28 cellular contexts compared by ENCODE assay signal in genomic region chr15:88142141-88142540, GRCh38.
"Had no signal": no experiment of that assay in that cellular context is flagged by ENCODE, and none has a peak within 500 bp of the region (broad histone marks: within the 10 kb centered on the region; RNA-seq: fewer than 3 reads in every experiment).

No MANE protein-coding gene starts in this region.

- H3K9me3 Mint-ChIP-seq: activated CD4-positive, alpha-beta T cell treated with anti-CD3 and anti-CD28 coated beads, Interleukin-2, amount 10 ng/mL, durations not matched to agents 7 days and 5 days; activated naive CD4-positive, alpha-beta T cell treated with anti-CD3 and anti-CD28 coated beads, Interleukin-2, amount 10 ng/mL, durations not matched to agents 7 days and 5 days; activated naive CD8-positive, alpha-beta T cell treated with anti-CD3 and anti-CD28 coated beads, Interleukin-2, amount 10 ng/mL, durations not matched to agents 7 days and 5 days; activated T-cell treated with anti-CD3 and anti-CD28 coated beads, Interleukin-2, amount 50 U/mL, for 24 hours; central memory CD8-positive, alpha-beta T cell had no signal

- H3K4me3 ChIP-seq: ascending aorta, coronary artery, dorsolateral prefrontal cortex, esophagus squamous epithelium, gastroesophageal sphincter, heart left ventricle had no signal

- H3K36me3 Mint-ChIP-seq: activated naive CD4-positive, alpha-beta T cell treated with anti-CD3 and anti-CD28 coated beads, Interleukin-2, amount 10 ng/mL, durations not matched to agents 7 days and 5 days; activated naive CD4-positive, alpha-beta T cell treated with anti-CD3 and anti-CD28 coated beads, Interleukin-2, amount 50 U/mL, for 72 hours; activated naive CD8-positive, alpha-beta T cell treated with anti-CD3 and anti-CD28 coated beads, Interleukin-2, amount 10 ng/mL, durations not matched to agents 7 days and 5 days had no signal

- H3K27me3 Mint-ChIP-seq: activated CD4-positive, alpha-beta memory T cell treated with anti-CD3 and anti-CD28 coated beads, Interleukin-2, amount 10 ng/mL, durations not matched to agents 7 days and 5 days; activated CD4-positive, alpha-beta T cell treated with anti-CD3 and anti-CD28 coated beads, Interleukin-2, amount 10 ng/mL, durations not matched to agents 7 days and 5 days; activated naive CD4-positive, alpha-beta T cell treated with anti-CD3 and anti-CD28 coated beads, Interleukin-2, amount 10 ng/mL, durations not matched to agents 7 days and 5 days; activated naive CD8-positive, alpha-beta T cell treated with anti-CD3 and anti-CD28 coated beads, Interleukin-2, amount 10 ng/mL, durations not matched to agents 7 days and 5 days; central memory CD8-positive, alpha-beta T cell; dendritic cell treated with granulocyte-macrophage colony-stimulating factor and Interleukin-4, amounts not matched to agents 40 ng/mL and 50 ng/mL, for 4 days had no signal

- H3K4me1 Mint-ChIP-seq: activated CD4-positive, alpha-beta memory T cell treated with anti-CD3 and anti-CD28 coated beads, Interleukin-2, amount 10 ng/mL, durations not matched to agents 7 days and 5 days; activated CD4-positive, alpha-beta T cell treated with anti-CD3 and anti-CD28 coated beads, Interleukin-2, amount 10 ng/mL, durations not matched to agents 7 days and 5 days; activated naive CD4-positive, alpha-beta T cell treated with anti-CD3 and anti-CD28 coated beads, Interleukin-2, amount 10 ng/mL, durations not matched to agents 7 days and 5 days; activated naive CD8-positive, alpha-beta T cell treated with anti-CD3 and anti-CD28 coated beads, Interleukin-2, amount 10 ng/mL, durations not matched to agents 7 days and 5 days; central memory CD8-positive, alpha-beta T cell had no signal

- H3K27ac Mint-ChIP-seq: activated CD4-positive, alpha-beta memory T cell treated with anti-CD3 and anti-CD28 coated beads, Interleukin-2, amount 10 ng/mL, durations not matched to agents 7 days and 5 days; activated CD4-positive, alpha-beta T cell treated with anti-CD3 and anti-CD28 coated beads, Interleukin-2, amount 10 ng/mL, durations not matched to agents 7 days and 5 days; activated naive CD4-positive, alpha-beta T cell treated with anti-CD3 and anti-CD28 coated beads, Interleukin-2, amount 10 ng/mL, durations not matched to agents 7 days and 5 days; activated naive CD4-positive, alpha-beta T cell treated with anti-CD3 and anti-CD28 coated beads, Interleukin-2, amount 50 U/mL, for 72 hours; activated naive CD8-positive, alpha-beta T cell treated with anti-CD3 and anti-CD28 coated beads, Interleukin-2, amount 10 ng/mL, durations not matched to agents 7 days and 5 days; activated T-cell treated with anti-CD3 and anti-CD28 coated beads, Interleukin-2, amount 50 U/mL, for 24 hours; activated T-cell treated with anti-CD3 and anti-CD28 coated beads, Interleukin-2, amount 50 U/mL, for 72 hours; dendritic cell treated with granulocyte-macrophage colony-stimulating factor and Interleukin-4, amounts not matched to agents 40 ng/mL and 50 ng/mL, for 4 days; WTC11 had no signal

- H3K4me3 Mint-ChIP-seq: activated CD4-positive, alpha-beta memory T cell treated with anti-CD3 and anti-CD28 coated beads, Interleukin-2, amount 10 ng/mL, durations not matched to agents 7 days and 5 days; activated CD4-positive, alpha-beta T cell treated with anti-CD3 and anti-CD28 coated beads, Interleukin-2, amount 10 ng/mL, durations not matched to agents 7 days and 5 days; activated naive CD4-positive, alpha-beta T cell treated with anti-CD3 and anti-CD28 coated beads, Interleukin-2, amount 10 ng/mL, durations not matched to agents 7 days and 5 days; activated naive CD8-positive, alpha-beta T cell treated with anti-CD3 and anti-CD28 coated beads, Interleukin-2, amount 10 ng/mL, durations not matched to agents 7 days and 5 days; activated T-cell treated with anti-CD3 and anti-CD28 coated beads, Interleukin-2, amount 50 U/mL, for 24 hours; activated T-cell treated with anti-CD3 and anti-CD28 coated beads, Interleukin-2, amount 50 U/mL, for 72 hours; central memory CD8-positive, alpha-beta T cell; dendritic cell treated with granulocyte-macrophage colony-stimulating factor and Interleukin-4, amounts not matched to agents 40 ng/mL and 50 ng/mL, for 4 days; WTC11 had no signal

- H3K36me3 ChIP-seq: brain microvascular endothelial cell, esophagus squamous epithelium, gastroesophageal sphincter, heart left ventricle had no signal

- DNase-seq: activated CD4-positive, alpha-beta memory T cell treated with anti-CD3 and anti-CD28 coated beads, Interleukin-2, amount 10 ng/mL, durations not matched to agents 7 days and 5 days; activated CD4-positive, alpha-beta T cell treated with anti-CD3 and anti-CD28 coated beads for 1 hour; activated CD4-positive, alpha-beta T cell treated with anti-CD3 and anti-CD28 coated beads for 4 hours; activated CD4-positive, alpha-beta T cell treated with anti-CD3 and anti-CD28 coated beads, Interleukin-2, amount 10 ng/mL, durations not matched to agents 7 days and 5 days; activated CD4-positive, alpha-beta T cell treated with anti-CD3 and anti-CD28 coated beads, Interleukin-2, amount 50 U/mL, for 4 hours; activated CD8-positive, alpha-beta memory T cell treated with anti-CD3 and anti-CD28 coated beads, Interleukin-2, amount 50 U/mL, for 48 hours; activated gamma-delta T cell; activated naive CD4-positive, alpha-beta T cell; activated naive CD4-positive, alpha-beta T cell treated with anti-CD3 and anti-CD28 coated beads, Interleukin-2, amount 10 ng/mL, durations not matched to agents 7 days and 5 days; activated naive CD8-positive, alpha-beta T cell treated with anti-CD3 and anti-CD28 coated beads, Interleukin-2, amount 10 ng/mL, durations not matched to agents 7 days and 5 days; activated T-cell treated with anti-CD3 and anti-CD28 coated beads for 4 hours; activated T-cell treated with anti-CD3 and anti-CD28 coated beads, Interleukin-2, amount 50 U/mL, for 24 hours; activated T-cell treated with anti-CD3 and anti-CD28 coated beads, Interleukin-2, amount 50 U/mL, for 72 hours; brain microvascular endothelial cell; dorsolateral prefrontal cortex; effector memory CD4-positive, alpha-beta T cell; esophagus squamous epithelium; foreskin melanocyte; heart left ventricle; T-helper 2 cell had no signal

- H3K9me3 ChIP-seq: ascending aorta, esophagus squamous epithelium had no signal

- H3K27ac ChIP-seq: ascending aorta, brain microvascular endothelial cell, coronary artery, dorsolateral prefrontal cortex, epithelial cell of prostate, esophagus squamous epithelium, gastroesophageal sphincter, heart left ventricle had no signal

- ATAC-seq: activated naive CD4-positive, alpha-beta T cell treated with anti-CD3 and anti-CD28 coated beads, Interleukin-2, amount 50 U/mL, for 72 hours; activated T-cell treated with anti-CD3 and anti-CD28 coated beads, Interleukin-2, amount 50 U/mL, for 72 hours; gastroesophageal sphincter; heart left ventricle; WTC11 had no signal

- H3K4me1 ChIP-seq: ascending aorta, esophagus squamous epithelium, gastroesophageal sphincter, heart left ventricle had no signal

- H3K27me3 ChIP-seq: ascending aorta, brain microvascular endothelial cell, dorsolateral prefrontal cortex, esophagus squamous epithelium, gastroesophageal sphincter, heart left ventricle had no signal
